ENCODE assay signal across 8 cellular contexts in genomic region chr9:110156902-110157301, GRCh38. TPM values are rescaled to one million over a fixed set of nuclear protein-coding genes. Genes with fewer than 3 reads are reported as not detected.
DNase-seq lines count a peak whose midpoint lies in the region; ATAC-seq and TF ChIP-seq lines count a peak whose summit lies in the region.

No MANE protein-coding gene starts in this region.

- peaks cover 39% of the 10 kb centered on the region for H3K36me3 ChIP-seq in thymus (ENCODE audit: control insufficient read depth, insufficient read depth)

- DNase-seq in stimulated activated CD4-positive, alpha-beta T cell treated with anti-CD3 and anti-CD28 coated beads, Interleukin-4, amount 100 ng/mL, for 24 hours: peak; percentile 12
- DNase-seq in stimulated activated CD4-positive, alpha-beta T cell treated with anti-CD3 and anti-CD28 coated beads, Interleukin-15, amount 100 ng/mL, for 24 hours: no peak
- peak; percentile 18 to 68 for DNase-seq in NCI-H446 (lab: John Stamatoyannopoulos, UW)
- peak; percentile 71 for DNase-seq in choroid plexus epithelial cell (ENCODE audit: low read depth)
- no peak for DNase-seq in iPS-NIHi7 (ENCODE audit: extremely low spot score)
- DNase-seq in NCI-H1694 (lab: John Stamatoyannopoulos, UW): no peak

- peak; percentile 83 for ATAC-seq in HG02763 (IDR thresholded peaks at IDR 0.05; ENCODE audit: unreplicated experiment)

- H3K4me1 ChIP-seq in thymus (ENCODE audit: control insufficient read depth, insufficient read depth, low read length): peaks cover 76% of the 10 kb centered on the region

- TF ChIP-seq CTCF in choroid plexus epithelial cell (conservative IDR thresholded peaks at IDR 0.05; ENCODE audit: low read depth, low read length): no peak

- WGBS in thymus: 3% methylated on average over 4 of the region's 4 CpGs

- no peaks in the 10 kb centered on the region for H3K27me3 ChIP-seq in thymus (ENCODE audit: control insufficient read depth, insufficient read depth)

- H3K4me3 ChIP-seq in choroid plexus epithelial cell (ENCODE audit: low read depth, low read length): no peak overlapping the region
- peak overlapping the region; percentile 31 for H3K4me3 ChIP-seq in thymus (ENCODE audit: low read length)

- H3K27ac ChIP-seq in thymus (ENCODE audit: low read depth): peak overlapping the region; percentile 90

- no peaks in the 10 kb centered on the region for H3K9me3 ChIP-seq in thymus (ENCODE audit: control insufficient read depth)

RNA-seq across cellular contexts. Expression of gene C9orf152, which starts 51.1 kb away (rescaled TPM):
- polyA plus RNA-seq in thymus: 0.23 TPM

Comparison
In these comparisons a context has a peak if more than half of its experiments do, and no peak if none do; other contexts are left out.
1. DNase-seq: peak in stimulated activated CD4-positive, alpha-beta T cell treated with anti-CD3 and anti-CD28 coated beads, Interleukin-4, amount 100 ng/mL, for 24 hours (single experiment), NCI-H446 (2 of 2) and choroid plexus epithelial cell (single experiment); none in stimulated activated CD4-positive, alpha-beta T cell treated with anti-CD3 and anti-CD28 coated beads, Interleukin-15, amount 100 ng/mL, for 24 hours (single experiment), iPS-NIHi7 (single experiment) and NCI-H1694 (single experiment).